In the genomic region with DNA sequence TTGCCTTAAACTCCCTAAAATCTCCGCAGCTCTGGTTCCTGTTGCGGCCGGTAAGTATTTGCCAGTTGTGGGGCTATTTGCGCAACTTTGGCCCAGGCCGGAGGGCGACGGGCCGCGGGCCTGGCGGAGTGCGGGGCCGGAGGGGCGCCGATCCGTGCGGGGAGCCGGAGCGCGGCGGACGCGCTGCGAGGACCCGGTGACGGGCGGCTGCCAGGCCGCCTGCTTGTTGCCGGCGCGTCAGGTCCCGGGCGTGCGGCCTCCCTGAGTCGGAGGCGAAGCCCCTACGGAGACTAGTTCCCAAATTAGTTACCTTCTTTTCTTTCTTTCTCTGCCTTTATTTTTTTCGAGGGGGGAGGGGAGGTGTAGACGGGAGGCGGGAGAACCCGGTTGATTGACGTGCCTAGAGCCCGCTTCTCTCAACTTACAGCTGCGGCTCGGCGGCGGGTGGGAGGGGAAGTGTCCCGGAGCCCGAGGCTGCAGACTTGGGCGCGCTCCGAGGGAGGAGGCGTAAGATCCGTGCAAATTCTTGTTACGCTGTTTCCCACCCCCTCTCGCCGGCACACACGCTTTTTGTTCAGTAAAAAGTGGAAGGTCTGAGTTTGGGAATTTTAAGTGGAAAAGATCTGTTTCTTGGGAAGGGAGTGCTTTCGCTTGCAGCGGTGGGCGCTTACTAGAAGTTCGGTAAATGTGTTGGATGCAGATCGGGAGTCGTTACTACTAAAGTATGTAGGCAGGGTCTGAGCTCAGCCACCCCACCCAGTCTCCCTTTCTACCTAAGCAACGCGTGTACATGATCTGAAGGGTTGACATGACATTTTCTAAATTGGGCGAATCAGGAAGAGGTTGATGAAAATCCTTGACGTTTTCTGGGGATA, we compare ENCODE assay signal across 8 cellular contexts. TPM values are rescaled to one million over a fixed set of nuclear protein-coding genes. Genes with fewer than 3 reads are reported as not detected.
DNase-seq lines count a peak whose midpoint lies in the region; ATAC-seq and TF ChIP-seq lines count a peak whose summit lies in the region.

No MANE protein-coding gene starts in this region.

- POLR2A ChIA-PET in BJ (lab: Charles Lee) (interaction anchor here (0.6 to 1.0 kb wide), 6 partner anchors 10 to 410 kb away, joined by 3 to 9 read pairs (median 5); a partner anchor contains a TSS), OCI-LY7 (lab: Charles Lee) (interaction anchor here (0.6 to 2.1 kb wide), 7 partner anchors 8 to 478 kb away, joined by 3 to 5 read pairs (median 3); no protein-coding TSS in a partner anchor)

- H3K4me1 ChIP-seq in HUES6 (ENCODE audit: control insufficient read depth, insufficient read depth, low read length) (peaks cover 47% of the 10 kb centered on the region), OCI-LY7 (ENCODE audit: insufficient read depth, low read length, poor library complexity, severe bottlenecking) (peaks cover 55% of the 10 kb centered on the region)

- H3K27ac ChIP-seq in HUES6 (ENCODE audit: low read depth, low read length) (peak overlapping the region; percentile 97), OCI-LY7 (ENCODE audit: low read depth, low read length, poor library complexity, severe bottlenecking) (peak overlapping the region; percentile 96)

- TF ChIP-seq CTCF in BJ (IDR thresholded peaks at IDR 0.05; ENCODE audit: insufficient read depth, low read depth, low read length): no peak
- TF ChIP-seq CTCF in OCI-LY7 (conservative IDR thresholded peaks at IDR 0.05; ENCODE audit: low read length): no peak
- TF ChIP-seq CTCF in epithelial cell of esophagus (IDR thresholded peaks at IDR 0.05; ENCODE audit: insufficient read depth, low read depth, low read length, missing control alignments): no peak

- ATAC-seq in GM19452 (IDR thresholded peaks at IDR 0.05; ENCODE audit: unreplicated experiment): peak; percentile 23

- no peaks in the 10 kb centered on the region for H3K9me2 ChIP-seq in OCI-LY7 (ENCODE audit: insufficient read depth, low read length)

- intact Hi-C loops in OCI-LY7 (cut with micrococcal nuclease; ENCODE audit: unreplicated experiment): loop anchor here (2.0 to 10.0 kb wide), 3 partner anchors 166 to 780 kb away; a partner anchor contains a TSS

- H3K9me3 ChIP-seq in HUES6 (ENCODE audit: control insufficient read depth, insufficient read depth, low read depth, low read length) (no peaks in the 10 kb centered on the region), OCI-LY7 (ENCODE audit: low read length) (no peaks in the 10 kb centered on the region)

- no TSS peak for BruUV-seq in OCI-LY7 (replicated peaks; lab: Mats Ljungman, UMichigan)

- peak; percentile 45 for DNase-seq in BJ (ENCODE audit: low read depth)
- peak; percentile 93 for DNase-seq in OCI-LY7 (ENCODE audit: low spot score)
- DNase-seq in activated T-cell treated with anti-CD3 and anti-CD28 coated beads for 24 hours (ENCODE audit: low read depth): peak; percentile 81
- DNase-seq in epithelial cell of esophagus (ENCODE audit: low read depth): peak; percentile 88
- peak; percentile 71 for DNase-seq in middle frontal gyrus (ENCODE audit: extremely low spot score, low spot score)
- DNase-seq in stimulated activated CD8-positive, alpha-beta memory T cell treated with anti-CD3 and anti-CD28 coated beads, Interleukin-15, amount 100 ng/mL, for 4 hours (ENCODE audit: low read depth in 2 of 2): peak; percentile 67 to 74

- H4K20me1 ChIP-seq in OCI-LY7 (ENCODE audit: insufficient read depth, low read length): peaks cover 40% of the 10 kb centered on the region

- peak overlapping the region; percentile 49 for H2AFZ ChIP-seq in OCI-LY7 (ENCODE audit: low read length)

- H3K4me3 ChIP-seq in BJ (ENCODE audit: low read depth, low read length) (peak overlapping the region; percentile 83), HUES6 (ENCODE audit: low read depth, low read length) (peak overlapping the region; percentile 78), OCI-LY7 (ENCODE audit: low read depth, low read length, poor library complexity, severe bottlenecking) (peak overlapping the region; percentile 87), epithelial cell of esophagus (ENCODE audit: low read length) (peak overlapping the region; percentile 86)

- H3K79me2 ChIP-seq in OCI-LY7 (ENCODE audit: insufficient read depth, low read depth, low read length): peaks cover 78% of the 10 kb centered on the region

- H3K36me3 ChIP-seq in BJ (ENCODE audit: control insufficient read depth, insufficient read depth, low read length) (no peaks in the 10 kb centered on the region), HUES6 (ENCODE audit: control insufficient read depth, insufficient read depth, low read length) (no peaks in the 10 kb centered on the region), OCI-LY7 (ENCODE audit: insufficient read depth, low read length) (peaks cover under 1% of the 10 kb centered on the region; the same call in 1 of the 2 replicates)

- CTCF ChIA-PET in BJ (lab: Yijun Ruan, JAX) (interaction anchor here (2.6 kb wide), 1 partner anchor 131 kb away, joined by 12 read pairs; no protein-coding TSS in a partner anchor), OCI-LY7 (lab: Charles Lee; ENCODE audit: unreplicated experiment) (interaction anchor here (0.6 kb wide), 1 partner anchor 83 kb away, joined by 8 read pairs; no protein-coding TSS in a partner anchor)

- H3K4me2 ChIP-seq in OCI-LY7 (ENCODE audit: low read length): peak overlapping the region; percentile 99

- peak overlapping the region; percentile 99 for H3K9ac ChIP-seq in HUES6 (ENCODE audit: low read length)

- no peaks in the 10 kb centered on the region for H3K27me3 ChIP-seq in BJ (ENCODE audit: control insufficient read depth, insufficient read depth, low read length)
- no peaks in the 10 kb centered on the region for H3K27me3 ChIP-seq in HUES6 (ENCODE audit: control insufficient read depth, insufficient read depth, low read length)

RNA-seq across cellular contexts. Expression of a gene that starts 0.6 kb away (rescaled TPM):
- 16.0 and 32.7 TPM in 2 replicates for polyA plus RNA-seq in BJ (2011; rRNA removed)
- 18.5 and 22.7 TPM in 2 replicates for polyA minus RNA-seq in BJ (2011; rRNA and poly(A)+ RNA removed)
- 34.1 and 41.2 TPM in 2 replicates for total RNA-seq in OCI-LY7 (2014; rRNA removed; shearing (Covaris generic))
- total RNA-seq in OCI-LY7 (2022): 47.5 and 49.5 TPM in 2 replicates

RNA-seq across cellular contexts. Expression of a gene that starts 1.5 kb away (rescaled TPM):
- 5.8 and 6.1 TPM in 2 replicates for polyA plus RNA-seq in BJ (2011; rRNA removed)
- 7.8 and 8.3 TPM in 2 replicates for polyA minus RNA-seq in BJ (2011; rRNA and poly(A)+ RNA removed)
- total RNA-seq in OCI-LY7 (2014; rRNA removed; shearing (Covaris generic)): 16.1 and 18.4 TPM in 2 replicates
- 35.4 and 37.1 TPM in 2 replicates for total RNA-seq in OCI-LY7 (2022)

RNA-seq across cellular contexts. Expression of a gene that starts 35.4 kb away (rescaled TPM):
- 64.1 and 96.1 TPM in 2 replicates for polyA plus RNA-seq in BJ (2011; rRNA removed)
- polyA minus RNA-seq in BJ (2011; rRNA and poly(A)+ RNA removed): 57.8 and 70.6 TPM in 2 replicates
- total RNA-seq in OCI-LY7 (2014; rRNA removed; shearing (Covaris generic)): 0.54 and 0.57 TPM in 2 replicates
- total RNA-seq in OCI-LY7 (2022): 0.33 and 0.36 TPM in 2 replicates

RNA-seq across cellular contexts. Expression of a gene that starts 39.8 kb away (rescaled TPM):
- polyA plus RNA-seq in BJ (2011; rRNA removed): 0.17 and 0.40 TPM in 2 replicates
- polyA minus RNA-seq in BJ (2011; rRNA and poly(A)+ RNA removed): 0.36 and 0.38 TPM in 2 replicates
- 0.31 and 0.92 TPM in 2 replicates for total RNA-seq in OCI-LY7 (2014; rRNA removed; shearing (Covaris generic))
- total RNA-seq in OCI-LY7 (2022): 0.57 TPM in 2 replicates

RNA-seq across cellular contexts. Expression of a gene that starts 44.6 kb away (rescaled TPM):
- polyA plus RNA-seq in BJ (2011; rRNA removed): 0.65 and 0.67 TPM in 2 replicates
- polyA minus RNA-seq in BJ (2011; rRNA and poly(A)+ RNA removed): 0.46 TPM in 1 of 2 replicates, not detected in the other
- 1.2 TPM in 1 of 2 replicates, not detected in the other for total RNA-seq in OCI-LY7 (2014; rRNA removed; shearing (Covaris generic))
- total RNA-seq in OCI-LY7 (2022): not detected in 2 replicates

Comparison
In these comparisons a context has a peak if more than half of its experiments do, and no peak if none do; other contexts are left out.
1. Peak in every context shown above with its lines: DNase-seq, ATAC-seq, H3K4me3 ChIP-seq and H3K27ac ChIP-seq.